Comparison of ENCODE assay signal across 8 cellular contexts in genomic region chr16:27202923-27203428, GRCh38.
DNase-seq lines count a peak whose midpoint lies in the region; ATAC-seq lines count a peak whose summit lies in the region.

No MANE protein-coding gene starts in this region.

- peak overlapping the region; percentile 83 for H3K9ac ChIP-seq in mucosa of stomach (ENCODE audit: low read length)

- no peaks in the 10 kb centered on the region for H3K9me3 Mint-ChIP-seq in stimulated activated naive CD8-positive, alpha-beta T cell treated with anti-CD3 and anti-CD28 coated beads, Interleukin-15, Interleukin-2, amounts not matched to agents 100 ng/mL and 50 ng/mL, for 24 hours

- H3K4me1 Mint-ChIP-seq in stimulated activated naive CD8-positive, alpha-beta T cell treated with anti-CD3 and anti-CD28 coated beads, Interleukin-15, Interleukin-2, amounts not matched to agents 100 ng/mL and 50 ng/mL, for 24 hours (ENCODE audit: low read depth): peaks cover 75% of the 10 kb centered on the region

- peaks cover 4% of the 10 kb centered on the region for H3K36me3 Mint-ChIP-seq in stimulated activated naive CD8-positive, alpha-beta T cell treated with anti-CD3 and anti-CD28 coated beads, Interleukin-15, Interleukin-2, amounts not matched to agents 100 ng/mL and 50 ng/mL, for 24 hours (ENCODE audit: low read depth)

- H3K27ac Mint-ChIP-seq in stimulated activated naive CD8-positive, alpha-beta T cell treated with anti-CD3 and anti-CD28 coated beads, Interleukin-15, Interleukin-2, amounts not matched to agents 100 ng/mL and 50 ng/mL, for 24 hours: peak overlapping the region; percentile 100

- H3K4me3 Mint-ChIP-seq in stimulated activated naive CD8-positive, alpha-beta T cell treated with anti-CD3 and anti-CD28 coated beads, Interleukin-15, Interleukin-2, amounts not matched to agents 100 ng/mL and 50 ng/mL, for 24 hours: peak overlapping the region; percentile 98

- no peak for ATAC-seq in stimulated activated naive CD8-positive, alpha-beta T cell treated with anti-CD3 and anti-CD28 coated beads, Interleukin-15, Interleukin-2, amounts not matched to agents 100 U/mL and 50 U/mL, for 24 hours
- no peak for ATAC-seq in GM21360 (IDR thresholded peaks at IDR 0.05; ENCODE audit: unreplicated experiment)
- no peak for ATAC-seq in HG03571 (IDR thresholded peaks at IDR 0.05; ENCODE audit: unreplicated experiment)

- H3K27ac ChIP-seq in caudate nucleus (ENCODE audit: low read depth, low read length): peak overlapping the region; percentile 99

- peaks cover under 1% of the 10 kb centered on the region for H3K27me3 ChIP-seq in mucosa of stomach (ENCODE audit: control insufficient read depth, insufficient read depth, low read length)

- H3K4me1 ChIP-seq in mucosa of stomach (ENCODE audit: control insufficient read depth, insufficient read depth, low read length): peaks cover 6% of the 10 kb centered on the region

- no peak for DNase-seq in stimulated activated naive CD8-positive, alpha-beta T cell treated with anti-CD3 and anti-CD28 coated beads, Interleukin-15, Interleukin-2, amounts not matched to agents 100 U/mL and 50 U/mL, for 24 hours
- DNase-seq in caudate nucleus (lab: John Stamatoyannopoulos, UW) (no peak), DMS53 (lab: John Stamatoyannopoulos, UW) (no peak), AML-193 (lab: John Stamatoyannopoulos, UW) (no peak)

- H3K36me3 ChIP-seq in mucosa of stomach (ENCODE audit: control insufficient read depth, insufficient read depth, low read length): no peaks in the 10 kb centered on the region

- no peaks in the 10 kb centered on the region for H3K9me3 ChIP-seq in mucosa of stomach (ENCODE audit: control insufficient read depth, low read length)

- no peaks in the 10 kb centered on the region for H3K27me3 Mint-ChIP-seq in stimulated activated naive CD8-positive, alpha-beta T cell treated with anti-CD3 and anti-CD28 coated beads, Interleukin-15, Interleukin-2, amounts not matched to agents 100 ng/mL and 50 ng/mL, for 24 hours

- H3K4me3 ChIP-seq in mucosa of stomach (ENCODE audit: low read length): peak overlapping the region; percentile 78
